Comparison of ENCODE assay signal across 23 cellular contexts in genomic region chr17:8413321-8413720, GRCh38. TPM values are rescaled to one million over a fixed set of nuclear protein-coding genes. Genes with fewer than 3 reads are reported as not detected.
"Had no signal": no experiment of that assay in that cellular context is flagged by ENCODE, and none has a peak within 500 bp of the region (broad histone marks: within the 10 kb centered on the region; RNA-seq: fewer than 3 reads in every experiment).

No MANE protein-coding gene starts in this region.

- H3K27ac ChIP-seq: ascending aorta, breast epithelium had no signal

- H3K36me3 Mint-ChIP-seq: natural killer cell treated with Interleukin-12 subunit alpha and Interleukin-12 subunit beta and Interleukin-15 and Interleukin-18, amount 100 ng/mL, for 72 hours; type B pancreatic cell; WTC11 had no signal

- H3K4me1 ChIP-seq: ascending aorta, breast epithelium had no signal

- H3K27me3 ChIP-seq: ascending aorta, breast epithelium had no signal

- H3K9me3 Mint-ChIP-seq: activated naive CD8-positive, alpha-beta T cell treated with anti-CD3 and anti-CD28 coated beads, Interleukin-2, amount 50 U/mL, for 24 hours; activated T-helper 1 cell treated with anti-CD3 and anti-CD28 coated beads, Interleukin-12 subunit alpha, Interleukin-12 subunit beta, Interleukin-2, Interleukin-4 antibody, amounts not matched to agents 30 ng/mL and 10 ng/mL and 1 ng/mL, durations not matched to agents 14 hours and 24 hours and 36 hours; endodermal cell; natural killer cell treated with Interleukin-12 subunit alpha and Interleukin-12 subunit beta and Interleukin-15 and Interleukin-18, amount 100 ng/mL, for 72 hours; type B pancreatic cell; WTC11 had no signal

- ATAC-seq: activated naive CD8-positive, alpha-beta T cell treated with anti-CD3 and anti-CD28 coated beads, Interleukin-2, amount 50 U/mL, for 24 hours; left ventricle myocardium superior; natural killer cell treated with Interleukin-12 subunit alpha and Interleukin-12 subunit beta and Interleukin-15 and Interleukin-18, amount 100 ng/mL, for 72 hours; WTC11 had no signal

- H3K36me3 ChIP-seq: ascending aorta, breast epithelium had no signal

- DNase-seq: activated CD4-positive, alpha-beta T cell treated with anti-CD3 and anti-CD28 coated beads for 4 hours; activated naive CD4-positive, alpha-beta T cell; activated naive CD8-positive, alpha-beta T cell treated with anti-CD3 and anti-CD28 coated beads, Interleukin-2, amount 50 U/mL, for 24 hours; dermis blood vessel endothelial cell; islet precursor cell; nucleus accumbens; posterior cingulate gyrus; retina; stimulated activated CD4-positive, alpha-beta T cell treated with anti-CD3 and anti-CD28 coated beads, Interleukin-4, amount 100 ng/mL, for 24 hours; stimulated activated naive CD4-positive, alpha-beta T cell treated with Interleukin-2 at 50 U/mL for 16 hours; T-helper 1 cell had no signal

- H3K4me3 Mint-ChIP-seq: activated naive CD8-positive, alpha-beta T cell treated with anti-CD3 and anti-CD28 coated beads, Interleukin-2, amount 50 U/mL, for 24 hours; activated T-helper 1 cell treated with anti-CD3 and anti-CD28 coated beads, Interleukin-12 subunit alpha, Interleukin-12 subunit beta, Interleukin-2, Interleukin-4 antibody, amounts not matched to agents 30 ng/mL and 10 ng/mL and 1 ng/mL, durations not matched to agents 14 hours and 24 hours and 36 hours; endodermal cell; natural killer cell treated with Interleukin-12 subunit alpha and Interleukin-12 subunit beta and Interleukin-15 and Interleukin-18, amount 100 ng/mL, for 72 hours; type B pancreatic cell; WTC11 had no signal

- H3K27ac Mint-ChIP-seq: activated naive CD8-positive, alpha-beta T cell treated with anti-CD3 and anti-CD28 coated beads, Interleukin-2, amount 50 U/mL, for 24 hours; activated T-helper 1 cell treated with anti-CD3 and anti-CD28 coated beads, Interleukin-12 subunit alpha, Interleukin-12 subunit beta, Interleukin-2, Interleukin-4 antibody, amounts not matched to agents 30 ng/mL and 10 ng/mL and 1 ng/mL, durations not matched to agents 14 hours and 24 hours and 36 hours; endodermal cell; natural killer cell treated with Interleukin-12 subunit alpha and Interleukin-12 subunit beta and Interleukin-15 and Interleukin-18, amount 100 ng/mL, for 72 hours; type B pancreatic cell; WTC11 had no signal

- H3K4me3 ChIP-seq: ascending aorta, breast epithelium, hepatocyte had no signal

- H3K9me3 ChIP-seq: ascending aorta, breast epithelium had no signal

RNA-seq across cellular contexts. Expression of gene RNF222, which starts 15.7 kb away (rescaled TPM):
- total RNA-seq: activated T-helper 1 cell treated with anti-CD3 and anti-CD28 coated beads, Interleukin-12 subunit alpha, Interleukin-12 subunit beta, Interleukin-2, Interleukin-4 antibody, amounts not matched to agents 30 ng/mL and 10 ng/mL and 1 ng/mL, durations not matched to agents 14 hours and 24 hours and 36 hours; ascending aorta; breast epithelium; cerebellum; dermis blood vessel endothelial cell; endodermal cell; hepatocyte; left ventricle myocardium superior; natural killer cell treated with Interleukin-12 subunit alpha and Interleukin-12 subunit beta and Interleukin-15 and Interleukin-18, amount 100 ng/mL, for 72 hours; skeletal muscle tissue; temporal lobe; WTC11 had no signal
- polyA plus RNA-seq: hepatocyte had no signal
